Comparison of ENCODE assay signal across 8 cellular contexts in genomic region chr20:382291-383115, GRCh38. TPM values are rescaled to one million over a fixed set of nuclear protein-coding genes. Genes with fewer than 3 reads are reported as not detected.
DNase-seq lines count a peak whose midpoint lies in the region; ATAC-seq and TF ChIP-seq lines count a peak whose summit lies in the region.

No MANE protein-coding gene starts in this region.

- H4K20me1 ChIP-seq in neural cell (ENCODE audit: insufficient read depth) = no peaks in the 10 kb centered on the region

- peak overlapping the region; percentile 66 for H3K4me3 ChIP-seq in neural cell (ENCODE audit: low read length)

- no peaks in the 10 kb centered on the region for H3F3A ChIP-seq in neural cell (ENCODE audit: insufficient read depth, low read length, poor library complexity, severe bottlenecking)

- no peaks in the 10 kb centered on the region for H3K79me2 ChIP-seq in neural cell (replicated peaks; ENCODE audit: insufficient read depth, low read length)

- no peak overlapping the region for H2AFZ ChIP-seq in neural cell (ENCODE audit: low read depth, low read length)

- no peaks in the 10 kb centered on the region for H3K9me2 ChIP-seq in neural cell (ENCODE audit: insufficient read depth, low read length)

- no peak for TF ChIP-seq EP300 in neural cell (conservative IDR thresholded peaks at IDR 0.05; ENCODE audit: poor library complexity, severe bottlenecking)

- no peak overlapping the region for H3K27ac Mint-ChIP-seq in dendritic cell treated with granulocyte-macrophage colony-stimulating factor and Interleukin-4, amounts not matched to agents 40 ng/mL and 50 ng/mL, for 4 days

- H3K9me3 ChIP-seq in KOPT-K1 (ENCODE audit: insufficient read depth, low read length, poor library complexity, severe bottlenecking) (no peaks in the 10 kb centered on the region), neural cell (ENCODE audit: low read length) (no peaks in the 10 kb centered on the region)

- H3K36me3 Mint-ChIP-seq in dendritic cell treated with granulocyte-macrophage colony-stimulating factor and Interleukin-4, amounts not matched to agents 40 ng/mL and 50 ng/mL, for 4 days (ENCODE audit: low read depth) = peaks cover 6% of the 10 kb centered on the region

- no peaks in the 10 kb centered on the region for H3K9me3 Mint-ChIP-seq in dendritic cell treated with granulocyte-macrophage colony-stimulating factor and Interleukin-4, amounts not matched to agents 40 ng/mL and 50 ng/mL, for 4 days

- H3K4me2 ChIP-seq in neural cell (ENCODE audit: low read length) = no peak overlapping the region

- peak; percentile 2 for ATAC-seq in GM18909 (IDR thresholded peaks at IDR 0.05; ENCODE audit: poor library complexity, unreplicated experiment)

- H3K36me3 ChIP-seq in KOPT-K1 (ENCODE audit: insufficient read depth, low read length) (peaks cover 2% of the 10 kb centered on the region; the same call in 1 of the 2 replicates), neural cell (ENCODE audit: insufficient read depth, low read length) (no peaks in the 10 kb centered on the region)

- TF ChIP-seq RAD21 in neural cell (conservative IDR thresholded peaks at IDR 0.05) = no peak

- no peak overlapping the region for H3K9ac ChIP-seq in neural cell (ENCODE audit: low read length)

- no peak for TF ChIP-seq CTCF in neural cell (IDR thresholded peaks at IDR 0.05; ENCODE audit: poor library complexity, severe bottlenecking)

- H3K4me3 Mint-ChIP-seq in dendritic cell treated with granulocyte-macrophage colony-stimulating factor and Interleukin-4, amounts not matched to agents 40 ng/mL and 50 ng/mL, for 4 days = peak overlapping the region; percentile 89

- peaks cover 18% of the 10 kb centered on the region for H3K27me3 ChIP-seq in neural cell (ENCODE audit: insufficient read depth, low read depth, low read length)

- H3K27me3 Mint-ChIP-seq in dendritic cell treated with granulocyte-macrophage colony-stimulating factor and Interleukin-4, amounts not matched to agents 40 ng/mL and 50 ng/mL, for 4 days = peaks cover 7% of the 10 kb centered on the region

- H3K27ac ChIP-seq in KOPT-K1 (ENCODE audit: low read depth, low read length, poor library complexity, severe bottlenecking) (peak overlapping the region; percentile 21), neural cell (ENCODE audit: low read length) (no peak overlapping the region)

- DNase-seq in NCI-H510A treated with DMSO at 0.1 percent for 48 hours (lab: John Stamatoyannopoulos, UW) (no peak), NCI-H128 (lab: John Stamatoyannopoulos, UW; ENCODE audit: unreplicated experiment) (no peak), H4 (ENCODE audit: low spot score) (no peak), KG1 (lab: John Stamatoyannopoulos, UW) (no peak)

- H3K4me1 Mint-ChIP-seq in dendritic cell treated with granulocyte-macrophage colony-stimulating factor and Interleukin-4, amounts not matched to agents 40 ng/mL and 50 ng/mL, for 4 days (ENCODE audit: low read depth) = no peaks in the 10 kb centered on the region

- intact Hi-C loops in dendritic cell treated with granulocyte-macrophage colony-stimulating factor and Interleukin-4, amounts not matched to agents 40 ng/mL and 50 ng/mL, for 4 days (cut with micrococcal nuclease) = no loop called here

TF ChIP-seq in neural cell, 6 proteins besides CTCF, POLR2A, EP300 and RAD21:
- TF ChIP-seq SMC3 (conservative IDR thresholded peaks at IDR 0.05; ENCODE audit: poor library complexity) (no peak), POLR2AphosphoS5 (IDR thresholded peaks at IDR 0.05) (no peak), EZH2 (IDR thresholded peaks at IDR 0.05; ENCODE audit: borderline replicate concordance, insufficient read depth, low read length, poor library complexity, severe bottlenecking) (no peak), TAF1 (IDR thresholded peaks at IDR 0.05; ENCODE audit: low read depth) (no peak), MXI1 (conservative IDR thresholded peaks at IDR 0.05; ENCODE audit: poor library complexity, severe bottlenecking) (no peak), REST (IDR thresholded peaks at IDR 0.05; ENCODE audit: borderline replicate concordance) (no peak)

RNA-seq across cellular contexts. Expression of gene TRIB3, which starts 1.9 kb away (rescaled TPM):
- polyA plus RNA-seq in neural cell = 6.0 and 6.8 TPM in 2 replicates
- 9.0 and 9.7 TPM in 2 replicates for polyA minus RNA-seq in neural cell
- 69.2 and 99.3 TPM in 2 replicates for total RNA-seq in H4 (2014; rRNA removed; shearing (Covaris generic))

RNA-seq across cellular contexts. Expression of gene RBCK1, which starts 25.6 kb away (rescaled TPM):
- 38.4 and 60.2 TPM in 2 replicates for polyA plus RNA-seq in neural cell
- polyA minus RNA-seq in neural cell = 23.1 and 23.2 TPM in 2 replicates
- 91.7 and 95.5 TPM in 2 replicates for total RNA-seq in H4 (2014; rRNA removed; shearing (Covaris generic))

RNA-seq across cellular contexts. Expression of gene NRSN2, which starts 35.6 kb away (rescaled TPM):
- 19.6 and 43.1 TPM in 2 replicates for polyA plus RNA-seq in neural cell
- polyA minus RNA-seq in neural cell = 29.2 and 30.7 TPM in 2 replicates
- total RNA-seq in H4 (2014; rRNA removed; shearing (Covaris generic)) = 69.6 and 72.8 TPM in 2 replicates

RNA-seq across cellular contexts. Expression of gene SOX12, which starts 57.2 kb away (rescaled TPM):
- polyA plus RNA-seq in neural cell = 6.8 and 9.6 TPM in 2 replicates
- polyA minus RNA-seq in neural cell = 12.5 and 13.4 TPM in 2 replicates
- total RNA-seq in H4 (2014; rRNA removed; shearing (Covaris generic)) = 1.9 and 2.2 TPM in 2 replicates
